Comparison of ENCODE assay signal across 10 cellular contexts in genomic region chr2:186639939-186640338, GRCh38. TPM values are rescaled to one million over a fixed set of nuclear protein-coding genes. Genes with fewer than 3 reads are reported as not detected.
DNase-seq lines count a peak whose midpoint lies in the region; ATAC-seq, FAIRE-seq and TF ChIP-seq lines count a peak whose summit lies in the region.
"Had no signal": no experiment of that assay in that cellular context is flagged by ENCODE, and none has a peak within 500 bp of the region (broad histone marks: within the 10 kb centered on the region; RNA-seq: fewer than 3 reads in every experiment).

No MANE protein-coding gene starts in this region.

- no peak for TF ChIP-seq CTCF in AG04450 (IDR thresholded peaks at IDR 0.05; ENCODE audit: low read depth, low read length)

- ATAC-seq in GM18873 (IDR thresholded peaks at IDR 0.05; ENCODE audit: low FRiP score, unreplicated experiment) (peak; percentile 63), HG02571 (IDR thresholded peaks at IDR 0.05; ENCODE audit: unreplicated experiment) (peak; percentile 61), HG03457 (IDR thresholded peaks at IDR 0.05; ENCODE audit: unreplicated experiment) (peak; percentile 73), left lobe of liver (no peak)

- H3K4me3 ChIP-seq in AG04450 (ENCODE audit: low read depth, low read length) (no peak overlapping the region), small intestine (ENCODE audit: low read depth in 1 of 2, low read length in 2 of 2) (no peak overlapping the region)

- H3K36me3 ChIP-seq in small intestine (ENCODE audit: control insufficient read depth in 2 of 2, insufficient read depth in 2 of 2, low read length in 2 of 2) = peaks cover 2% of the 10 kb centered on the region in 2 donors

- no peaks in the 10 kb centered on the region for H3K4me1 ChIP-seq in small intestine (ENCODE audit: control insufficient read depth in 2 of 2, insufficient read depth in 1 of 2, low read depth in 1 of 2, low read length in 1 of 2)

- H3K27ac ChIP-seq in AG04450 (ENCODE audit: low read depth, low read length) (peak overlapping the region; percentile 13), small intestine (ENCODE audit: low read depth in 1 of 2, low read length in 1 of 2) (no peak overlapping the region)

- no peak for DNase-seq in AG04450 (ENCODE audit: low read depth, low spot score)
- DNase-seq in left lobe of liver (ENCODE audit: low spot score) = no peak
- DNase-seq in activated gamma-delta T cell treated with Interleukin-2 at 50 U/mL for 16 hours = no peak
- no peak for DNase-seq in small intestine
- no peak for DNase-seq in OCI-M1 (lab: John Stamatoyannopoulos, UW)
- DNase-seq: C1 segment of cervical spinal cord, NCI-H524 treated with DMSO at 0.1 percent for 48 hours had no signal

- POLR2A ChIA-PET in AG04450 (lab: Yijun Ruan, JAX) = no interaction called here

- CTCF ChIA-PET in AG04450 (lab: Charles Lee) = interaction anchor here (0.8 to 4.9 kb wide), 8 partner anchors 12 to 148 kb away, joined by 3 to 158 read pairs (median 6); partner anchors contain the start of gene ITGAV

- H3K27me3 ChIP-seq in AG04450 (ENCODE audit: control insufficient read depth, insufficient read depth, low read length) (no peaks in the 10 kb centered on the region), small intestine (ENCODE audit: control insufficient read depth in 2 of 2, insufficient read depth in 2 of 2, low read length in 2 of 2) (no peaks in the 10 kb centered on the region)

- H3K9me3 ChIP-seq in AG04450 (ENCODE audit: control insufficient read depth, insufficient read depth, low read length) (no peaks in the 10 kb centered on the region), small intestine (ENCODE audit: control insufficient read depth, low read depth) (no peaks in the 10 kb centered on the region)

- FAIRE-seq in small intestine (lab: Jason Lieb, UNC) = no peak

RNA-seq across cellular contexts. Expression of gene ITGAV, which starts 50.1 kb away (rescaled TPM):
- polyA plus RNA-seq in AG04450 (2011; rRNA removed) = 106 and 129 TPM in 2 replicates
- polyA minus RNA-seq in AG04450 (2011; rRNA and poly(A)+ RNA removed) = 120 and 181 TPM in 2 replicates
- 15.3 TPM for total RNA-seq in left lobe of liver
- 1 to 10 TPM; 4.0 to 9.6 (median 5.1) TPM for polyA plus RNA-seq in small intestine

RNA-seq across cellular contexts. Expression of gene FAM171B, which starts 53.9 kb away (rescaled TPM):
- polyA plus RNA-seq in AG04450 (2011; rRNA removed) = 23.5 and 34.2 TPM in 2 replicates
- 39.4 and 65.9 TPM in 2 replicates for polyA minus RNA-seq in AG04450 (2011; rRNA and poly(A)+ RNA removed)
- total RNA-seq in left lobe of liver = 0.20 TPM
- 1 to 10 TPM in 1 of 3 donors, under 1 TPM in 1, not detected in 1; 0.27 to 2.4 TPM for polyA plus RNA-seq in small intestine

Comparison
In these comparisons a context has a peak if more than half of its experiments do, and no peak if none do; other contexts are left out.
1. RNA of gene ITGAV, which starts 50.1 kb away (polyA plus RNA-seq): 106 to 129 TPM in AG04450; 4.0 to 9.6 TPM in small intestine; every median in the first group is over 10 times any median in the second.